In the genomic region with DNA sequence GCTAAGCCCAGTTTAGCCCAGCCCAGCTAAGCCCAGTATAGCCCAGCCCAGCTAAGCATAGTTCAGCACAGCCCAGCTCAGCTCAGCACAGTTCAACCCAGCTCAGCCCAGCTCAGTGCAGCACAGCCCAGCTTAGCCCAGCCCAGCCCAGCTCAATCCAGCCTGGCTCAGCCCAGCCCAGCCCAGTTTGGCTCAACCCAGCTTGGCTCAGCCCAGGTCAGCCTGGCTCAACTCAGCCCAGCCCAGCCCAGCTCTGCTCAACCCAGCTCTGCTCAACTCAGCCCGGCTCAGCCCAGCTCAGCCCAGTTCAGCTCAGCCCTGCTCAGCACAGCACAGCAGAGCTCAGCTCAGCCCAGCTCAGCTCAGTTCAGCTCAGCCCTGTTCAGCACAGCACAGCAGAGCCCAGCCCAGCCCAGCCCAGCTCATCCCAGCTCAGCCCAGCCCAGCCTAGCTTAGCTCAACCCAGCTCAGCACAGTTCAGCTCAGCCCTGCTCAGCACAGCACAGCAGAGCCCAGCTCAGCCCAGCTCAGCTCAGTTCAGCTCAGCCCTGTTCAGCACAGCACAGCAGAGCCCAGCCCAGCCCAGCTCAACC, we compare ENCODE assay signal across 14 cellular contexts.
DNase-seq lines count a peak whose midpoint lies in the region; ATAC-seq, FAIRE-seq and TF ChIP-seq lines count a peak whose summit lies in the region.
"Had no signal": no experiment of that assay in that cellular context is flagged by ENCODE, and none has a peak within 500 bp of the region (broad histone marks: within the 10 kb centered on the region; RNA-seq: fewer than 3 reads in every experiment).

No MANE protein-coding gene starts in this region.

- no peak overlapping the region for H2BK20ac ChIP-seq in H9 (ENCODE audit: low read depth, low read length, poor library complexity, severe bottlenecking)

- CTCF ChIA-PET in HepG2 (lab: Yijun Ruan, JAX; ENCODE audit: low intra/inter-chr PET ratio, low total read pairs) = no interaction called here
- CTCF ChIA-PET in activated CD4-positive, alpha-beta memory T cell treated with anti-CD3 and anti-CD28 coated beads for 36 hours (lab: Charles Lee) = interaction anchor here (1.8 kb wide), 1 partner anchor 89 kb away, joined by 5 read pairs; no protein-coding TSS in a partner anchor

- H3K9me3 ChIP-seq in right lobe of liver = no peaks in the 10 kb centered on the region
- H3K9me3 ChIP-seq in HepG2 (ENCODE audit: low read length) = no peaks in the 10 kb centered on the region
- no peaks in the 10 kb centered on the region for H3K9me3 ChIP-seq in lower lobe of right lung
- H3K9me3 ChIP-seq in aorta (ENCODE audit: control insufficient read depth, low read length) = no peaks in the 10 kb centered on the region
- H3K9me3 ChIP-seq in H9 (ENCODE audit: control insufficient read depth, low read depth, low read length) = peaks cover 98% of the 10 kb centered on the region
- H3K9me3 ChIP-seq: adrenal gland, heart right ventricle, tibial artery had no signal

- no peak overlapping the region for H3K4me2 ChIP-seq in HepG2 (ENCODE audit: low read depth, low read length)
- no peak overlapping the region for H3K4me2 ChIP-seq in H9 (ENCODE audit: insufficient read depth, insufficient read length, low read length)

- no peak overlapping the region for H4K5ac ChIP-seq in H9 (ENCODE audit: insufficient read length, low read depth, low read length)

- in situ Hi-C loops in HepG2 (cut with HindIII; ENCODE audit: extremely low pct_ligation_motif_present, low pct_unique_long_range_greater_than_20kb) = no loop called here

- no peaks in the 10 kb centered on the region for H3K23me2 ChIP-seq in H9 (ENCODE audit: insufficient read length, low read depth, low read length, poor library complexity, severe bottlenecking)

- no peaks in the 10 kb centered on the region for H3K36me3 Mint-ChIP-seq in activated CD4-positive, alpha-beta memory T cell treated with anti-CD3 and anti-CD28 coated beads for 36 hours
- H3K36me3 Mint-ChIP-seq in H9 (ENCODE audit: insufficient read depth in 1 of 3, low read depth in 3 of 3) = peaks cover 15 to 21% (median 18%) of the 10 kb centered on the region in 3 experiments; a peak in 6 of 7 replicates

- H2AFZ ChIP-seq in HepG2 (ENCODE audit: low read length) (no peak overlapping the region), H9 (ENCODE audit: low read length) (no peak overlapping the region)

- no peak overlapping the region for H3K4me3 ChIP-seq in right lobe of liver
- H3K4me3 ChIP-seq in HepG2 (replicated peaks in 1 of 3; ENCODE audit: insufficient read depth in 1 of 3, low read depth in 2 of 3, low read length in 3 of 3) = no peak overlapping the region
- H3K4me3 ChIP-seq in lower lobe of right lung = no peak overlapping the region
- H3K4me3 ChIP-seq in aorta (ENCODE audit: low read length in 2 of 2) = no peak overlapping the region
- H3K4me3 ChIP-seq: adrenal gland, heart right ventricle, tibial artery had no signal

- H3K27me3 Mint-ChIP-seq in activated CD4-positive, alpha-beta memory T cell treated with anti-CD3 and anti-CD28 coated beads for 36 hours = peaks cover 8% of the 10 kb centered on the region
- peaks cover 5% of the 10 kb centered on the region for H3K27me3 Mint-ChIP-seq in H9 (ENCODE audit: low read depth)

- BruUV-seq in HepG2 (replicated peaks; lab: Mats Ljungman, UMichigan) = no TSS peak

- H4K20me1 ChIP-seq in HepG2 (ENCODE audit: insufficient read depth, low read length) (no peaks in the 10 kb centered on the region), H9 (ENCODE audit: control insufficient read depth, insufficient read depth, insufficient read length) (no peaks in the 10 kb centered on the region)

- no peak overlapping the region for H3K4ac ChIP-seq in H9 (ENCODE audit: low read depth, low read length)

- H2BK12ac ChIP-seq in H9 (ENCODE audit: insufficient read length, low read depth, low read length) = no peak overlapping the region

- no peak overlapping the region for H3K9ac ChIP-seq in HepG2 (ENCODE audit: insufficient read depth, low read depth, low read length)
- H3K9ac ChIP-seq in H9 (ENCODE audit: extremely low read depth, insufficient read length, low read length) = no peak overlapping the region

- no peak for TF ChIP-seq RAD21 in HepG2 (CRISPR knock-in tag; IDR thresholded peaks at IDR 0.05)

- no peak overlapping the region for H2BK120ac ChIP-seq in H9 (ENCODE audit: low read depth, low read length, poor library complexity, severe bottlenecking)

- WGBS in right lobe of liver (ENCODE audit: insufficient coverage, low coverage, low lambda C conversion rate, missing lambda C conversion rate) = 20% methylated on average over 1 of the region's 1 CpG
- WGBS in HepG2 (ENCODE audit: low lambda C conversion rate) = no CpG with 5 or more reads among the region's 1 CpG
- 92 to 100% methylated on average over 1 of the region's 1 CpG for whole genome bisulfite sequencing in aorta, 2 donors
- WGBS in H9 (ENCODE audit: extremely low coverage, insufficient read length, low lambda C conversion rate) = no CpG with 5 or more reads among the region's 1 CpG

- H3K27ac ChIP-seq in right lobe of liver (no peak overlapping the region), HepG2 (ENCODE audit: extremely low read length, insufficient read depth, low read length) (no peak overlapping the region), lower lobe of right lung (no peak overlapping the region), aorta (ENCODE audit: low read depth in 1 of 2, low read length in 2 of 2) (no peak overlapping the region), H9 (ENCODE audit: insufficient read length, low read depth, low read length) (no peak overlapping the region)
- H3K27ac ChIP-seq: adrenal gland, heart right ventricle, tibial artery had no signal

- H4K8ac ChIP-seq in H9 (replicated peaks; ENCODE audit: insufficient read length, low read depth, low read length) = no peak overlapping the region

- DNase-seq in right lobe of liver (peak in 2 of 3 donors; percentile 14 to 54), HepG2 (ENCODE audit: low spot score) (no peak), lower lobe of right lung (peak; percentile 41), aorta (peak; percentile 30 to 56), H9 (no peak), SHP77 (lab: John Stamatoyannopoulos, UW) (no peak), nucleus accumbens (lab: John Stamatoyannopoulos, UW) (no peak)
- peak; percentile 36 for DNase-seq in activated CD4-positive, alpha-beta memory T cell treated with anti-CD3 and anti-CD28 coated beads for 36 hours
- DNase-seq: GF-D8, Kasumi-1, mesendoderm had no signal

- TF ChIP-seq EP300 in HepG2 (IDR thresholded peaks at IDR 0.05; ENCODE audit: low read depth in 2 of 2, low read length in 2 of 2) (no peak), HepG2 (CRISPR knock-in tag; IDR thresholded peaks at IDR 0.05; ENCODE audit: borderline replicate concordance) (no peak)

- peaks cover 52% of the 10 kb centered on the region for H3K4me1 Mint-ChIP-seq in activated CD4-positive, alpha-beta memory T cell treated with anti-CD3 and anti-CD28 coated beads for 36 hours (ENCODE audit: low read depth)
- H3K4me1 Mint-ChIP-seq in H9 = no peaks in the 10 kb centered on the region

- H4K91ac ChIP-seq in H9 (ENCODE audit: insufficient read length, low read depth, low read length) = no peak overlapping the region

- peak overlapping the region; percentile 66 for H3K4me3 Mint-ChIP-seq in activated CD4-positive, alpha-beta memory T cell treated with anti-CD3 and anti-CD28 coated beads for 36 hours
- H3K4me3 Mint-ChIP-seq in H9 = no peak overlapping the region

- H3K79me2 ChIP-seq in HepG2 (ENCODE audit: insufficient read depth, low read length) = no peaks in the 10 kb centered on the region
- no peaks in the 10 kb centered on the region for H3K79me2 ChIP-seq in H9 (ENCODE audit: insufficient read depth, low read length)

- H3K18ac ChIP-seq in H9 (ENCODE audit: insufficient read length, low read depth, low read length) = no peak overlapping the region

- POLR2A ChIA-PET in HepG2 (lab: Yijun Ruan, JAX) = no interaction called here
- POLR2A ChIA-PET in activated CD4-positive, alpha-beta memory T cell treated with anti-CD3 and anti-CD28 coated beads for 36 hours (lab: Charles Lee) = no interaction called here

- no peaks in the 10 kb centered on the region for H3K36me3 ChIP-seq in right lobe of liver
- no peaks in the 10 kb centered on the region for H3K36me3 ChIP-seq in HepG2 (replicated peaks in 1 of 2; ENCODE audit: control insufficient read depth in 1 of 2, insufficient read depth in 2 of 2, low read length in 2 of 2)
- no peaks in the 10 kb centered on the region for H3K36me3 ChIP-seq in lower lobe of right lung
- H3K36me3 ChIP-seq in aorta (ENCODE audit: control insufficient read depth in 1 of 2, insufficient read depth in 2 of 2, low read length in 1 of 2) = no peaks in the 10 kb centered on the region
- H3K36me3 ChIP-seq: adrenal gland, heart right ventricle, tibial artery had no signal

- H3K4me1 ChIP-seq in right lobe of liver (no peaks in the 10 kb centered on the region), HepG2 (ENCODE audit: insufficient read depth, low read length) (no peaks in the 10 kb centered on the region), lower lobe of right lung (no peaks in the 10 kb centered on the region), aorta (ENCODE audit: control insufficient read depth in 1 of 2, insufficient read depth in 2 of 2, low read length in 2 of 2) (no peaks in the 10 kb centered on the region), H9 (ENCODE audit: insufficient read depth, low read length) (no peaks in the 10 kb centered on the region)
- H3K4me1 ChIP-seq: adrenal gland, heart right ventricle, tibial artery had no signal

- no peak for TF ChIP-seq POLR2A in right lobe of liver (IDR thresholded peaks at IDR 0.05)
- TF ChIP-seq POLR2A in HepG2 (IDR thresholded peaks at IDR 0.05; ENCODE audit: insufficient read depth in 1 of 2, low read depth in 2 of 2, low read length in 2 of 2) = no peak

- ATAC-seq in right lobe of liver (no peak), HepG2 (no peak), lower lobe of right lung (peak; percentile 7 to 22), aorta (ENCODE audit: low FRiP score) (no peak)

- H3K27me3 ChIP-seq in right lobe of liver (no peaks in the 10 kb centered on the region), HepG2 (ENCODE audit: control insufficient read depth in 1 of 2, insufficient read depth in 2 of 2, low read length in 2 of 2) (peaks cover 8 to 30% of the 10 kb centered on the region in 2 experiments; a peak in 4 of 5 replicates), lower lobe of right lung (ENCODE audit: low read depth) (peaks cover 5% of the 10 kb centered on the region), aorta (ENCODE audit: control insufficient read depth in 1 of 2, insufficient read depth in 2 of 2, low read length in 1 of 2) (no peaks in the 10 kb centered on the region), H9 (ENCODE audit: insufficient read depth, low read length) (no peaks in the 10 kb centered on the region)
- H3K27me3 ChIP-seq: adrenal gland, tibial artery had no signal

- H2BK15ac ChIP-seq in H9 (ENCODE audit: low read depth, low read length) = no peak overlapping the region

- H3T11ph ChIP-seq in H9 (ENCODE audit: low read length) = no peak overlapping the region

- no peak overlapping the region for H2BK5ac ChIP-seq in H9 (ENCODE audit: insufficient read length, low read length)

- H3K56ac ChIP-seq in H9 (ENCODE audit: insufficient read length, low read depth, low read length) = no peak overlapping the region

- no peak for FAIRE-seq in HepG2 (lab: Jason Lieb, UNC)

- H2AK5ac ChIP-seq in H9 (ENCODE audit: insufficient read length, low read length) = no peak overlapping the region

- H3K79me1 ChIP-seq in H9 (ENCODE audit: insufficient read depth, low read depth, low read length, poor library complexity, severe bottlenecking) = no peaks in the 10 kb centered on the region

- peak overlapping the region; percentile 86 for H3K27ac Mint-ChIP-seq in activated CD4-positive, alpha-beta memory T cell treated with anti-CD3 and anti-CD28 coated beads for 36 hours
- H3K27ac Mint-ChIP-seq in H9 = no peak overlapping the region

- no peak overlapping the region for H3K14ac ChIP-seq in H9 (ENCODE audit: insufficient read depth, low read length)

- H3K9me3 Mint-ChIP-seq in activated CD4-positive, alpha-beta memory T cell treated with anti-CD3 and anti-CD28 coated beads for 36 hours = no peaks in the 10 kb centered on the region
- H3K9me3 Mint-ChIP-seq in H9 = peaks cover 89 to 99% of the 10 kb centered on the region in 2 experiments

- TF ChIP-seq CTCF in right lobe of liver (IDR thresholded peaks at IDR 0.05) = no peak
- no peak for TF ChIP-seq CTCF in HepG2 (CRISPR knock-in tag; IDR thresholded peaks at IDR 0.05)
- TF ChIP-seq CTCF in lower lobe of right lung (IDR thresholded peaks at IDR 0.05) = no peak
- TF ChIP-seq CTCF in H9 (conservative IDR thresholded peaks at IDR 0.05) = no peak

- H3K23ac ChIP-seq in H9 (ENCODE audit: insufficient read length, low read depth, low read length) = no peak overlapping the region

- intact Hi-C loops in right lobe of liver (cut with DNase I) (no loop called here), HepG2 (cut with micrococcal nuclease; ENCODE audit: unreplicated experiment) (no loop called here), lower lobe of right lung (cut with DNase I) (no loop called here), aorta (cut with DNase I) (no loop called here)
- intact Hi-C loops in activated CD4-positive, alpha-beta memory T cell treated with anti-CD3 and anti-CD28 coated beads for 36 hours (cut with micrococcal nuclease) = no loop called here

Comparison
In these comparisons a context has a peak if more than half of its experiments do, and no peak if none do; other contexts are left out.
1. DNase-seq: peak in right lobe of liver (2 of 3), activated CD4-positive, alpha-beta memory T cell treated with anti-CD3 and anti-CD28 coated beads for 36 hours (single experiment), lower lobe of right lung (single experiment) and aorta (2 of 2); none in HepG2 (single experiment), H9 (single experiment), SHP77 (0 of 2) and nucleus accumbens (0 of 56).
2. ATAC-seq: peak in lower lobe of right lung (2 of 2); none in right lobe of liver (0 of 4), HepG2 (single experiment) and aorta (single experiment).